Comparison of ENCODE assay signal across 1 cellular context in the genomic region with DNA sequence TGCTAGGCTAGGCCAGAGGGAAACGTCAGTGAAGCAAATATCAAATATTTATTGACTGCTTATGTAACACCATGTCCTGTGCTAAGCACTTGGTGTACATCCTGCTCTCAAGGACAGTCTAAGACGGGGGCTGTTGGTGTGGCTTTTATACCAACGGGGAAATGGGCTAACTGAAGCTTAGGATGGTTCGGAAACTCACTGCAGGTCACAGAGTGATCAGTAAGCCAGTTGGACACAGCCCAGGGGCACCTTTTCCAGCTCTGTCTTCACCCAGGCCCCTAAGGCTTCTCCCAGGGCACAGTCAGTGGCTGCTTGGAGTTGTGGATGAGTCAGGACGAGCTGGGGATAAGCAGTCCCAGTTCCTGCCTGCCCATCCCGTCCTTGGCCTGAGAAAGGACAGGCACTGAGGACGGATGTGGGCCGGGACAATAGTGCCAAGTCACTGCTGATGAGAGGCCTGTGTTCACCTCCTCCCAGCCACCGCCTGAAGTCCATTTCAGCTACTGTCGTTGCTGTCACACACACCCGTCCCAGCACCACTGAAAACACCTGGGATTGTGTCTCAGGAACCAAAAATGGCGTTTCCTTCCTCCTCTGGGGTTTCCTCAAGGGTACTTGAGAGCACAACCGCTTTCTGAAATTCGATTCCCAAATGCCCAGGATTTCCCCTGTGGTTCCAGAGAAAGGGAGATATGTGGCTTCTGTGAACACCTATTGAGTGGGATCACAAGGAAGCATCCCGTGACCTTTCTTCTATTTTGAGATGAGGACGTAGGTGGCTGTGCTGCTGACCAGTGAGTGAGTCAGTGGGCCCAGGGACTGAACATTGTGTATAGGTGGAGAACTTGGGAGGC.
TF ChIP-seq lines count a peak whose summit lies in the region.

No MANE protein-coding gene starts in this region.

TF ChIP-seq in HepG2, 621 proteins besides CTCF, POLR2A, EP300 and RAD21 (continued from another document and continues in another):
- TF ChIP-seq, protein P1, sequence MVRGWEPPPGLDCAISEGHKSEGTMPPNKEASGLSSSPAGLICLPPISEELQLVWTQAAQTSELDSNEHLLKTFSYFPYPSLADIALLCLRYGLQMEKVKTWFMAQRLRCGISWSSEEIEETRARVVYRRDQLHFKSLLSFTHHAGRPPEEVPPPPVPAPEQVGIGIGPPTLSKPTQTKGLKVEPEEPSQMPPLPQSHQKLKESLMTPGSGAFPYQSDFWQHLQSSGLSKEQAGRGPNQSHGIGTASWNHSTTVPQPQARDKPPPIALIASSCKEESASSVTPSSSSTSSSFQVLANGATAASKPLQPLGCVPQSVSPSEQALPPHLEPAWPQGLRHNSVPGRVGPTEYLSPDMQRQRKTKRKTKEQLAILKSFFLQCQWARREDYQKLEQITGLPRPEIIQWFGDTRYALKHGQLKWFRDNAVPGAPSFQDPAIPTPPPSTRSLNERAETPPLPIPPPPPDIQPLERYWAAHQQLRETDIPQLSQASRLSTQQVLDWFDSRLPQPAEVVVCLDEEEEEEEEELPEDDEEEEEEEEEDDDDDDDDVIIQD (CRISPR knock-in tag; IDR thresholded peaks at IDR 0.05; ENCODE audit: low read depth), result peak; percentile 31
- TF ChIP-seq ONECUT2 (CRISPR knock-in tag; IDR thresholded peaks at IDR 0.05), result peak; percentile 70; the same call in 1 of the 2 replicates
- TF ChIP-seq, protein P2, sequence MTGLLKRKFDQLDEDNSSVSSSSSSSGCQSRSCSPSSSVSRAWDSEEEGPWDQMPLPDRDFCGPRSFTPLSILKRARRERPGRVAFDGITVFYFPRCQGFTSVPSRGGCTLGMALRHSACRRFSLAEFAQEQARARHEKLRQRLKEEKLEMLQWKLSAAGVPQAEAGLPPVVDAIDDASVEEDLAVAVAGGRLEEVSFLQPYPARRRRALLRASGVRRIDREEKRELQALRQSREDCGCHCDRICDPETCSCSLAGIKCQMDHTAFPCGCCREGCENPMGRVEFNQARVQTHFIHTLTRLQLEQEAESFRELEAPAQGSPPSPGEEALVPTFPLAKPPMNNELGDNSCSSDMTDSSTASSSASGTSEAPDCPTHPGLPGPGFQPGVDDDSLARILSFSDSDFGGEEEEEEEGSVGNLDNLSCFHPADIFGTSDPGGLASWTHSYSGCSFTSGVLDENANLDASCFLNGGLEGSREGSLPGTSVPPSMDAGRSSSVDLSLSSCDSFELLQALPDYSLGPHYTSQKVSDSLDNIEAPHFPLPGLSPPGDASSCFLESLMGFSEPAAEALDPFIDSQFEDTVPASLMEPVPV (CRISPR knock-in tag; IDR thresholded peaks at IDR 0.05), result 0 out of 2 replicates have a peak, but pooled peaks have one; percentile 59
- TF ChIP-seq DNMT3B (CRISPR knock-in tag; conservative IDR thresholded peaks at IDR 0.05), result no peak
- TF ChIP-seq, protein P3, sequence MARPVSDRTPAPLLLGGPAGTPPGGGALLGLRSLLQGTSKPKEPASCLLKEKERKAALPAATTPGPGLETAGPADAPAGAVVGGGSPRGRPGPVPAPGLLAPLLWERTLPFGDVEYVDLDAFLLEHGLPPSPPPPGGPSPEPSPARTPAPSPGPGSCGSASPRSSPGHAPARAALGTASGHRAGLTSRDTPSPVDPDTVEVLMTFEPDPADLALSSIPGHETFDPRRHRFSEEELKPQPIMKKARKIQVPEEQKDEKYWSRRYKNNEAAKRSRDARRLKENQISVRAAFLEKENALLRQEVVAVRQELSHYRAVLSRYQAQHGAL (CRISPR knock-in tag; IDR thresholded peaks at IDR 0.05; ENCODE audit: not compliant biosample characterization), result no peak
- no peak for TF ChIP-seq SAFB2 (CRISPR knock-in tag; IDR thresholded peaks at IDR 0.05; ENCODE audit: borderline replicate concordance, low read depth)
- no peak for TF ChIP-seq TCF7L2 (IDR thresholded peaks at IDR 0.05; ENCODE audit: low read depth, low read length)
- no peak for TF ChIP-seq NR2F2 (IDR thresholded peaks at IDR 0.05; ENCODE audit: borderline replicate concordance, low read depth)
- TF ChIP-seq, protein P4, sequence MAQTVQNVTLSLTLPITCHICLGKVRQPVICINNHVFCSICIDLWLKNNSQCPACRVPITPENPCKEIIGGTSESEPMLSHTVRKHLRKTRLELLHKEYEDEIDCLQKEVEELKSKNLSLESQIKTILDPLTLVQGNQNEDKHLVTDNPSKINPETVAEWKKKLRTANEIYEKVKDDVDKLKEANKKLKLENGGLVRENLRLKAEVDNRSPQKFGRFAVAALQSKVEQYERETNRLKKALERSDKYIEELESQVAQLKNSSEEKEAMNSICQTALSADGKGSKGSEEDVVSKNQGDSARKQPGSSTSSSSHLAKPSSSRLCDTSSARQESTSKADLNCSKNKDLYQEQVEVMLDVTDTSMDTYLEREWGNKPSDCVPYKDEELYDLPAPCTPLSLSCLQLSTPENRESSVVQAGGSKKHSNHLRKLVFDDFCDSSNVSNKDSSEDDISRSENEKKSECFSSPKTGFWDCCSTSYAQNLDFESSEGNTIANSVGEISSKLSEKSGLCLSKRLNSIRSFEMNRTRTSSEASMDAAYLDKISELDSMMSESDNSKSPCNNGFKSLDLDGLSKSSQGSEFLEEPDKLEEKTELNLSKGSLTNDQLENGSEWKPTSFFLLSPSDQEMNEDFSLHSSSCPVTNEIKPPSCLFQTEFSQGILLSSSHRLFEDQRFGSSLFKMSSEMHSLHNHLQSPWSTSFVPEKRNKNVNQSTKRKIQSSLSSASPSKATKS (CRISPR knock-in tag; IDR thresholded peaks at IDR 0.05), result no peak
- TF ChIP-seq ZSCAN12 (CRISPR knock-in tag; IDR thresholded peaks at IDR 0.05), result no peak
- TF ChIP-seq ZNF484 (CRISPR knock-in tag; IDR thresholded peaks at IDR 0.05; ENCODE audit: borderline replicate concordance, low read depth), result no peak
- TF ChIP-seq PCBP2 (optimal IDR thresholded peaks at IDR 0.05; ENCODE audit: low read depth, low read length, poor library complexity, severe bottlenecking), result no peak
- no peak for TF ChIP-seq CCDC6 (CRISPR knock-in tag; IDR thresholded peaks at IDR 0.05)
- TF ChIP-seq ZNF75D (CRISPR knock-in tag; IDR thresholded peaks at IDR 0.05; ENCODE audit: borderline replicate concordance), result no peak
- TF ChIP-seq ZNF292 (CRISPR knock-in tag; IDR thresholded peaks at IDR 0.05; ENCODE audit: borderline replicate concordance, low read depth), result peak; percentile 69; the same call in 1 of the 2 replicates
- TF ChIP-seq, protein P5, sequence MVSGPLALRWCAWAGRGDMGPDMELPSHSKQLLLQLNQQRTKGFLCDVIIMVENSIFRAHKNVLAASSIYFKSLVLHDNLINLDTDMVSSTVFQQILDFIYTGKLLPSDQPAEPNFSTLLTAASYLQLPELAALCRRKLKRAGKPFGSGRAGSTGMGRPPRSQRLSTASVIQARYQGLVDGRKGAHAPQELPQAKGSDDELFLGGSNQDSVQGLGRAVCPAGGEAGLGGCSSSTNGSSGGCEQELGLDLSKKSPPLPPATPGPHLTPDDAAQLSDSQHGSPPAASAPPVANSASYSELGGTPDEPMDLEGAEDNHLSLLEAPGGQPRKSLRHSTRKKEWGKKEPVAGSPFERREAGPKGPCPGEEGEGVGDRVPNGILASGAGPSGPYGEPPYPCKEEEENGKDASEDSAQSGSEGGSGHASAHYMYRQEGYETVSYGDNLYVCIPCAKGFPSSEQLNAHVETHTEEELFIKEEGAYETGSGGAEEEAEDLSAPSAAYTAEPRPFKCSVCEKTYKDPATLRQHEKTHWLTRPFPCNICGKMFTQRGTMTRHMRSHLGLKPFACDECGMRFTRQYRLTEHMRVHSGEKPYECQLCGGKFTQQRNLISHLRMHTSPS (CRISPR knock-in tag; IDR thresholded peaks at IDR 0.05; ENCODE audit: low read depth), result no peak
- TF ChIP-seq, protein P6, sequence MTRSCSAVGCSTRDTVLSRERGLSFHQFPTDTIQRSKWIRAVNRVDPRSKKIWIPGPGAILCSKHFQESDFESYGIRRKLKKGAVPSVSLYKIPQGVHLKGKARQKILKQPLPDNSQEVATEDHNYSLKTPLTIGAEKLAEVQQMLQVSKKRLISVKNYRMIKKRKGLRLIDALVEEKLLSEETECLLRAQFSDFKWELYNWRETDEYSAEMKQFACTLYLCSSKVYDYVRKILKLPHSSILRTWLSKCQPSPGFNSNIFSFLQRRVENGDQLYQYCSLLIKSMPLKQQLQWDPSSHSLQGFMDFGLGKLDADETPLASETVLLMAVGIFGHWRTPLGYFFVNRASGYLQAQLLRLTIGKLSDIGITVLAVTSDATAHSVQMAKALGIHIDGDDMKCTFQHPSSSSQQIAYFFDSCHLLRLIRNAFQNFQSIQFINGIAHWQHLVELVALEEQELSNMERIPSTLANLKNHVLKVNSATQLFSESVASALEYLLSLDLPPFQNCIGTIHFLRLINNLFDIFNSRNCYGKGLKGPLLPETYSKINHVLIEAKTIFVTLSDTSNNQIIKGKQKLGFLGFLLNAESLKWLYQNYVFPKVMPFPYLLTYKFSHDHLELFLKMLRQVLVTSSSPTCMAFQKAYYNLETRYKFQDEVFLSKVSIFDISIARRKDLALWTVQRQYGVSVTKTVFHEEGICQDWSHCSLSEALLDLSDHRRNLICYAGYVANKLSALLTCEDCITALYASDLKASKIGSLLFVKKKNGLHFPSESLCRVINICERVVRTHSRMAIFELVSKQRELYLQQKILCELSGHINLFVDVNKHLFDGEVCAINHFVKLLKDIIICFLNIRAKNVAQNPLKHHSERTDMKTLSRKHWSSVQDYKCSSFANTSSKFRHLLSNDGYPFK (CRISPR knock-in tag; IDR thresholded peaks at IDR 0.05; ENCODE audit: borderline replicate concordance), result 0 out of 2 replicates have a peak, but pooled peaks have one; percentile 22
- TF ChIP-seq, protein P7, sequence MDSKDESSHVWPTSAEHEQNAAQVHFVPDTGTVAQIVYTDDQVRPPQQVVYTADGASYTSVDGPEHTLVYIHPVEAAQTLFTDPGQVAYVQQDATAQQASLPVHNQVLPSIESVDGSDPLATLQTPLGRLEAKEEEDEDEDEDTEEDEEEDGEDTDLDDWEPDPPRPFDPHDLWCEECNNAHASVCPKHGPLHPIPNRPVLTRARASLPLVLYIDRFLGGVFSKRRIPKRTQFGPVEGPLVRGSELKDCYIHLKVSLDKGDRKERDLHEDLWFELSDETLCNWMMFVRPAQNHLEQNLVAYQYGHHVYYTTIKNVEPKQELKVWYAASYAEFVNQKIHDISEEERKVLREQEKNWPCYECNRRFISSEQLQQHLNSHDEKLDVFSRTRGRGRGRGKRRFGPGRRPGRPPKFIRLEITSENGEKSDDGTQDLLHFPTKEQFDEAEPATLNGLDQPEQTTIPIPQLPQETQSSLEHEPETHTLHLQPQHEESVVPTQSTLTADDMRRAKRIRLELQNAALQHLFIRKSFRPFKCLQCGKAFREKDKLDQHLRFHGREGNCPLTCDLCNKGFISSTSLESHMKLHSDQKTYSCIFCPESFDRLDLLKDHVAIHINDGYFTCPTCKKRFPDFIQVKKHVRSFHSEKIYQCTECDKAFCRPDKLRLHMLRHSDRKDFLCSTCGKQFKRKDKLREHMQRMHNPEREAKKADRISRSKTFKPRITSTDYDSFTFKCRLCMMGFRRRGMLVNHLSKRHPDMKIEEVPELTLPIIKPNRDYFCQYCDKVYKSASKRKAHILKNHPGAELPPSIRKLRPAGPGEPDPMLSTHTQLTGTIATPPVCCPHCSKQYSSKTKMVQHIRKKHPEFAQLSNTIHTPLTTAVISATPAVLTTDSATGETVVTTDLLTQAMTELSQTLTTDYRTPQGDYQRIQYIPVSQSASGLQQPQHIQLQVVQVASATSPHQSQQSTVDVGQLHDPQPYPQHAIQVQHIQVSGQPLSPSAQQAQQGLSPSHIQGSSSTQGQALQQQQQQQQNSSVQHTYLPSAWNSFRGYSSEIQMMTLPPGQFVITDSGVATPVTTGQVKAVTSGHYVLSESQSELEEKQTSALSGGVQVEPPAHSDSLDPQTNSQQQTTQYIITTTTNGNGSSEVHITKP (CRISPR knock-in tag; IDR thresholded peaks at IDR 0.05; ENCODE audit: low read depth), result peak; percentile 34; the same call in 1 of the 2 replicates
- no peak for TF ChIP-seq ZNF335 (CRISPR knock-in tag; IDR thresholded peaks at IDR 0.05)
- TF ChIP-seq BORCS8-MEF2B (CRISPR knock-in tag; IDR thresholded peaks at IDR 0.05), result no peak
- no peak for TF ChIP-seq KLF13 (CRISPR knock-in tag; IDR thresholded peaks at IDR 0.05)
- no peak for TF ChIP-seq MAZ (IDR thresholded peaks at IDR 0.05; ENCODE audit: borderline replicate concordance, low read depth, low read length)
- no peak for TF ChIP-seq MAZ (CRISPR knock-in tag; IDR thresholded peaks at IDR 0.05; ENCODE audit: low read depth)
- no peak for TF ChIP-seq MED13 (CRISPR knock-in tag; IDR thresholded peaks at IDR 0.05)
- no peak; the same call in 1 of the 2 replicates for TF ChIP-seq PRMT3 (CRISPR knock-in tag; IDR thresholded peaks at IDR 0.05; ENCODE audit: borderline replicate concordance, low read depth)
- no peak for TF ChIP-seq MYNN (CRISPR knock-in tag; IDR thresholded peaks at IDR 0.05; ENCODE audit: low read depth)
- TF ChIP-seq, protein P8, sequence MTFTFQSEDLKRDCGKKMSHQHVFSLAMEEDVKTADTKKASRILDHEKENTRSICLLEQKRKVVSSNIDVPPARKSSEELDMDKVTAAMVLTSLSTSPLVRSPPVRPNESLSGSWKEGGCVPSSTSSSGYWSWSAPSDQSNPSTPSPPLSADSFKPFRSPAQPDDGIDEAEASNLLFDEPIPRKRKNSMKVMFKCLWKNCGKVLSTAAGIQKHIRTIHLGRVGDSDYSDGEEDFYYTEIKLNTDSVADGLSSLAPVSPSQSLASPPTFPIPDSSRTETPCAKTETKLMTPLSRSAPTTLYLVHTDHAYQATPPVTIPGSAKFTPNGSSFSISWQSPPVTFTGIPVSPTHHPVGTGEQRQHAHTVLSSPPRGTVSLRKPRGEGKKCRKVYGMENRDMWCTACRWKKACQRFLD (CRISPR knock-in tag; IDR thresholded peaks at IDR 0.05; ENCODE audit: borderline replicate concordance), result no peak
- peak; percentile 46; the same call in 1 of the 2 replicates for TF ChIP-seq HNF4A (CRISPR knock-in tag; IDR thresholded peaks at IDR 0.05)
- TF ChIP-seq MLLT10 (CRISPR knock-in tag; IDR thresholded peaks at IDR 0.05), result no peak
- TF ChIP-seq NFKB2 (CRISPR knock-in tag; IDR thresholded peaks at IDR 0.05; ENCODE audit: borderline replicate concordance), result no peak
- TF ChIP-seq, protein P9, sequence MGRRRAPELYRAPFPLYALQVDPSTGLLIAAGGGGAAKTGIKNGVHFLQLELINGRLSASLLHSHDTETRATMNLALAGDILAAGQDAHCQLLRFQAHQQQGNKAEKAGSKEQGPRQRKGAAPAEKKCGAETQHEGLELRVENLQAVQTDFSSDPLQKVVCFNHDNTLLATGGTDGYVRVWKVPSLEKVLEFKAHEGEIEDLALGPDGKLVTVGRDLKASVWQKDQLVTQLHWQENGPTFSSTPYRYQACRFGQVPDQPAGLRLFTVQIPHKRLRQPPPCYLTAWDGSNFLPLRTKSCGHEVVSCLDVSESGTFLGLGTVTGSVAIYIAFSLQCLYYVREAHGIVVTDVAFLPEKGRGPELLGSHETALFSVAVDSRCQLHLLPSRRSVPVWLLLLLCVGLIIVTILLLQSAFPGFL (CRISPR knock-in tag; IDR thresholded peaks at IDR 0.05), result no peak
- no peak for TF ChIP-seq ZNF776 (CRISPR knock-in tag; IDR thresholded peaks at IDR 0.05)
- TF ChIP-seq LCORL (IDR thresholded peaks at IDR 0.05), result no peak
- TF ChIP-seq LCORL (CRISPR knock-in tag; IDR thresholded peaks at IDR 0.05), result no peak
- 0 out of 2 replicates have a peak, but pooled peaks have one; percentile 26 for TF ChIP-seq SOX5 (CRISPR knock-in tag; IDR thresholded peaks at IDR 0.05; ENCODE audit: borderline replicate concordance)
